1 cellular context compared by ENCODE assay signal in genomic region chr6:31416394-31417014, GRCh38.
TF ChIP-seq lines count a peak whose summit lies in the region.

No MANE protein-coding gene starts in this region.

TF ChIP-seq in HepG2, 621 proteins besides CTCF, POLR2A, EP300 and RAD21:
- peak; percentile 21 for TF ChIP-seq AGO2 (optimal IDR thresholded peaks at IDR 0.05; ENCODE audit: low read depth, low read length)
- TF ChIP-seq ZNF251 (CRISPR knock-in tag; IDR thresholded peaks at IDR 0.05) = no peak
- no peak for TF ChIP-seq HNRNPUL1 (IDR thresholded peaks at IDR 0.05; ENCODE audit: low read depth, low read length)
- 0 out of 2 replicates have a peak, but pooled peaks have one; percentile 48 for TF ChIP-seq PAF1 (CRISPR knock-in tag; IDR thresholded peaks at IDR 0.05)
- peak; percentile 50; the same call in 1 of the 2 replicates for TF ChIP-seq KDM2A (CRISPR knock-in tag; IDR thresholded peaks at IDR 0.05; ENCODE audit: borderline replicate concordance, low read depth)
